ENCODE assay signal across 17 cellular contexts in genomic region chr4:118746251-118746919, GRCh38.
DNase-seq lines count a peak whose midpoint lies in the region; ATAC-seq and TF ChIP-seq lines count a peak whose summit lies in the region.
"Had no signal": no experiment of that assay in that cellular context is flagged by ENCODE, and none has a peak within 500 bp of the region (broad histone marks: within the 10 kb centered on the region; RNA-seq: fewer than 3 reads in every experiment).

No MANE protein-coding gene starts in this region.

- H3K9me3 ChIP-seq in trophoblast cell (ENCODE audit: insufficient read depth, low read depth, low read length) = no peaks in the 10 kb centered on the region

- no peaks in the 10 kb centered on the region for H3K27me3 Mint-ChIP-seq in glutamatergic neuron (ENCODE audit: unreplicated experiment)
- H3K27me3 Mint-ChIP-seq: dendritic cell treated with granulocyte-macrophage colony-stimulating factor and Interleukin-4, amounts not matched to agents 40 ng/mL and 50 ng/mL, for 4 days had no signal

- H2BK12ac ChIP-seq in trophoblast cell (ENCODE audit: low read length) = no peak overlapping the region

- no peak overlapping the region for H3K14ac ChIP-seq in trophoblast cell (ENCODE audit: low read length)

- H3K79me2 ChIP-seq in trophoblast cell (ENCODE audit: control insufficient read depth, insufficient read depth, low read length, poor library complexity) = no peaks in the 10 kb centered on the region

- no peak overlapping the region for H3K18ac ChIP-seq in trophoblast cell (ENCODE audit: low read length)

- H3K4me3 ChIP-seq in trophoblast cell (ENCODE audit: low read depth, low read length) = no peak overlapping the region
- H3K4me3 ChIP-seq: neural progenitor cell, SK-N-MC, smooth muscle cell had no signal

- DNase-seq in Ammon's horn (ENCODE audit: low spot score) (peak; percentile 11), NCI-H187 (lab: John Stamatoyannopoulos, UW) (peak; percentile 9 to 30), glutamatergic neuron (no peak), trophoblast cell (no peak), activated gamma-delta T cell treated with Interleukin-2 at 50 U/mL for 16 hours (no peak)
- DNase-seq in activated CD4-positive, alpha-beta T cell treated with anti-CD3 and anti-CD28 coated beads for 48 hours = no peak
- DNase-seq: activated CD8-positive, alpha-beta T cell treated with anti-CD3 and anti-CD28 coated beads, Interleukin-2, amount 10 ng/mL, durations not matched to agents 7 days and 5 days; DND-41; HCEC 1CT; Kasumi-1 had no signal

- H3K4ac ChIP-seq in trophoblast cell (ENCODE audit: low read depth, low read length) = no peak overlapping the region

- H3K4me1 Mint-ChIP-seq in glutamatergic neuron (ENCODE audit: low read depth, unreplicated experiment) = peaks cover 4% of the 10 kb centered on the region

- no peak overlapping the region for H2AK5ac ChIP-seq in trophoblast cell (ENCODE audit: low read length)

- H4K91ac ChIP-seq in trophoblast cell (ENCODE audit: low read depth, low read length) = no peak overlapping the region

- H3K27me3 ChIP-seq in trophoblast cell (ENCODE audit: insufficient read depth, low read length) = no peaks in the 10 kb centered on the region
- H3K27me3 ChIP-seq: neural progenitor cell had no signal

- no peak overlapping the region for H2BK5ac ChIP-seq in trophoblast cell (ENCODE audit: low read depth, low read length, poor library complexity)

- no CpG with 5 or more reads among the region's 2 CpGs for WGBS in trophoblast cell (ENCODE audit: extremely low coverage, insufficient coverage, insufficient read length)

- peaks cover 26 to 37% of the 10 kb centered on the region in 2 experiments for H3K36me3 ChIP-seq in trophoblast cell (ENCODE audit: control insufficient read depth in 1 of 2, insufficient read depth in 2 of 2, low read length in 2 of 2)
- H3K36me3 ChIP-seq: neural progenitor cell had no signal

- H3K4me2 ChIP-seq in trophoblast cell (ENCODE audit: low read length) = no peak overlapping the region
- H3K4me2 ChIP-seq: neural progenitor cell, smooth muscle cell had no signal

- no peak for TF ChIP-seq CTCF in glutamatergic neuron (IDR thresholded peaks at IDR 0.05; ENCODE audit: partially characterized antibody, unreplicated experiment)

- peaks cover 4% of the 10 kb centered on the region in 2 experiments for H3K4me1 ChIP-seq in trophoblast cell (ENCODE audit: control insufficient read depth in 1 of 2, insufficient read depth in 2 of 2, low read length in 2 of 2)
- H3K4me1 ChIP-seq: neural progenitor cell had no signal

- H3K4me3 Mint-ChIP-seq in glutamatergic neuron (ENCODE audit: unreplicated experiment) = no peak overlapping the region
- H3K4me3 Mint-ChIP-seq: activated CD8-positive, alpha-beta T cell treated with anti-CD3 and anti-CD28 coated beads, Interleukin-2, amount 10 ng/mL, durations not matched to agents 7 days and 5 days; dendritic cell treated with granulocyte-macrophage colony-stimulating factor and Interleukin-4, amounts not matched to agents 40 ng/mL and 50 ng/mL, for 4 days; neural progenitor cell had no signal

- H4K12ac ChIP-seq in trophoblast cell (ENCODE audit: low read depth, low read length) = no peak overlapping the region

- no peak overlapping the region for H3K23ac ChIP-seq in trophoblast cell (ENCODE audit: low read length)

- H3K36me3 Mint-ChIP-seq in glutamatergic neuron (ENCODE audit: unreplicated experiment) = no peaks in the 10 kb centered on the region

- H2BK120ac ChIP-seq in trophoblast cell (ENCODE audit: insufficient read depth, low read length, poor library complexity) = no peak overlapping the region

- no peak for ATAC-seq in GM18873 (IDR thresholded peaks at IDR 0.05; ENCODE audit: low FRiP score, unreplicated experiment)
- ATAC-seq in HG03097 (IDR thresholded peaks at IDR 0.05; ENCODE audit: low FRiP score, unreplicated experiment) = no peak
- ATAC-seq: activated CD8-positive, alpha-beta T cell treated with anti-CD3 and anti-CD28 coated beads, Interleukin-2, amount 10 ng/mL, durations not matched to agents 7 days and 5 days had no signal

- no peaks in the 10 kb centered on the region for H3K9me3 Mint-ChIP-seq in glutamatergic neuron (ENCODE audit: unreplicated experiment)
- H3K9me3 Mint-ChIP-seq: activated T-helper 2 cell treated with anti-CD3 and anti-CD28 coated beads, Interferon-gamma antibody, Interleukin-2, Interleukin-4, amounts not matched to agents 10 μg/mL and 5 μg/mL and 100 μg/mL, durations not matched to agents 14 hours and 24 hours and 36 hours; dendritic cell treated with granulocyte-macrophage colony-stimulating factor and Interleukin-4, amounts not matched to agents 40 ng/mL and 50 ng/mL, for 4 days; neural progenitor cell had no signal

- peaks cover 3% of the 10 kb centered on the region for H3K79me1 ChIP-seq in trophoblast cell (ENCODE audit: low read length)

- no peak overlapping the region for H4K8ac ChIP-seq in trophoblast cell (ENCODE audit: low read depth, low read length)

- H3K27ac Mint-ChIP-seq in glutamatergic neuron (ENCODE audit: unreplicated experiment) = peak overlapping the region; percentile 67
- H3K27ac Mint-ChIP-seq: activated CD8-positive, alpha-beta T cell treated with anti-CD3 and anti-CD28 coated beads, Interleukin-2, amount 10 ng/mL, durations not matched to agents 7 days and 5 days; dendritic cell treated with granulocyte-macrophage colony-stimulating factor and Interleukin-4, amounts not matched to agents 40 ng/mL and 50 ng/mL, for 4 days; neural progenitor cell had no signal

- no peak overlapping the region for H3K9ac ChIP-seq in trophoblast cell (ENCODE audit: low read length)
- H3K9ac ChIP-seq: neural progenitor cell had no signal

- H3K27ac ChIP-seq in trophoblast cell (ENCODE audit: low read depth, low read length) = peak overlapping the region; percentile 27
- H3K27ac ChIP-seq: neural progenitor cell, SK-N-MC had no signal

- no peak overlapping the region for H2AFZ ChIP-seq in trophoblast cell (ENCODE audit: insufficient read depth, low read length, poor library complexity)
- H2AFZ ChIP-seq: neural progenitor cell had no signal

Comparison
In these comparisons a context has a peak if more than half of its experiments do, and no peak if none do; other contexts are left out.
1. DNase-seq: peak in Ammon's horn (single experiment) and NCI-H187 (2 of 2); none in glutamatergic neuron (single experiment), trophoblast cell (0 of 2), activated CD4-positive, alpha-beta T cell treated with anti-CD3 and anti-CD28 coated beads for 48 hours (single experiment) and activated gamma-delta T cell treated with Interleukin-2 at 50 U/mL for 16 hours (single experiment).